ENCODE assay signal across 26 cellular contexts in the genomic region with DNA sequence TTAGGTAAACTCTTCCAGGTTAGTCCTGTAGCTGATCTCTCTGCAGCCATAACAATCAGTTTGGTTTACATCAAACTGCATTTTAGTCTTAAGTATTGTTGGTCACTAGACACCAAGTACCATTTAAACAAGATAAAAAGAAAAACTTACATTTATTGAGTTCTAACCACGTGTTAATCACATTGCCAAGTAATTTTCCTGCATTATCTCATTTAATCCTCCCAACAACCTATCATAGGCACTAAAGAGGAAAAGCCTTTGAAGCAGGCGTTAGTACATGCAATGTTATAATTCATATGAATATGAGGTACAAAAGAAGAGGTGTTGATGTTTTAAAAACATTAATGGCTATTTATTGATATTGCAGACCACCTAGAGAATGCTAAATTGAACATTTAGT.
"Had no signal": no experiment of that assay in that cellular context is flagged by ENCODE, and none has a peak within 500 bp of the region (broad histone marks: within the 10 kb centered on the region; RNA-seq: fewer than 3 reads in every experiment).

No MANE protein-coding gene starts in this region.

- H3K27me3 Mint-ChIP-seq: dendritic cell treated with granulocyte-macrophage colony-stimulating factor and Interleukin-4, amounts not matched to agents 40 ng/mL and 50 ng/mL, for 4 days; naive thymus-derived CD8-positive, alpha-beta T cell had no signal

- H3K36me3 ChIP-seq: colonic mucosa, prostate gland had no signal

- H3K4me3 ChIP-seq: colonic mucosa, gastrocnemius medialis, lower lobe of right lung, prostate gland, sigmoid colon, stomach, thyroid gland had no signal

- H3K9me3 Mint-ChIP-seq: dendritic cell treated with granulocyte-macrophage colony-stimulating factor and Interleukin-4, amounts not matched to agents 40 ng/mL and 50 ng/mL, for 4 days; endodermal cell; naive thymus-derived CD8-positive, alpha-beta T cell; nephron progenitor cell; stimulated activated effector memory CD8-positive, alpha-beta T cell treated with anti-CD3 and anti-CD28 coated beads, Interleukin-12 subunit alpha, Interleukin-12 subunit beta, amount 100 ng/mL, for 72 hours had no signal

- H3K4me3 Mint-ChIP-seq: dendritic cell treated with granulocyte-macrophage colony-stimulating factor and Interleukin-4, amounts not matched to agents 40 ng/mL and 50 ng/mL, for 4 days; endodermal cell; nephron progenitor cell; stimulated activated effector memory CD8-positive, alpha-beta T cell treated with anti-CD3 and anti-CD28 coated beads, Interleukin-12 subunit alpha, Interleukin-12 subunit beta, amount 100 ng/mL, for 72 hours had no signal

- H3K27ac Mint-ChIP-seq: dendritic cell treated with granulocyte-macrophage colony-stimulating factor and Interleukin-4, amounts not matched to agents 40 ng/mL and 50 ng/mL, for 4 days; endodermal cell; nephron progenitor cell; stimulated activated effector memory CD8-positive, alpha-beta T cell treated with anti-CD3 and anti-CD28 coated beads, Interleukin-12 subunit alpha, Interleukin-12 subunit beta, amount 100 ng/mL, for 72 hours had no signal

- DNase-seq: colonic mucosa; effector CD8-positive, alpha-beta T cell; endodermal cell; foreskin fibroblast; gastrocnemius medialis; head of caudate nucleus; left ventricle myocardium superior; lower lobe of right lung; mesenchymal stem cell; midbrain; naive thymus-derived CD8-positive, alpha-beta T cell; nephron progenitor cell; nucleus accumbens; right cardiac atrium; sigmoid colon; stimulated activated CD4-positive, alpha-beta T cell treated with anti-CD3 and anti-CD28 coated beads, Interleukin-2, amount 100 ng/mL, for 24 hours; stimulated activated CD4-positive, alpha-beta T cell treated with anti-CD3 and anti-CD28 coated beads, Interleukin-4, amount 100 ng/mL, for 24 hours; stimulated activated naive CD4-positive, alpha-beta T cell treated with Interleukin-2 at 50 U/mL for 16 hours; stomach; thyroid gland; trophoblast cell had no signal

- H3K4me1 ChIP-seq: colonic mucosa, prostate gland had no signal

- H3K9me3 ChIP-seq: colonic mucosa, gastrocnemius medialis, lower lobe of right lung, prostate gland, sigmoid colon, stomach, thyroid gland had no signal

- ATAC-seq: esophagus mucosa; gastrocnemius medialis; left ventricle myocardium superior; lower lobe of right lung; naive thymus-derived CD8-positive, alpha-beta T cell; right cardiac atrium; stimulated activated effector memory CD8-positive, alpha-beta T cell treated with anti-CD3 and anti-CD28 coated beads, Interleukin-12 subunit alpha, Interleukin-12 subunit beta, amount 100 ng/mL, for 72 hours had no signal

- H3K27ac ChIP-seq: colonic mucosa, epithelial cell of prostate, gastrocnemius medialis, lower lobe of right lung, prostate gland, stomach had no signal

- H3K27me3 ChIP-seq: colonic mucosa, gastrocnemius medialis, sigmoid colon, stomach, thyroid gland had no signal
